9 cellular contexts compared by ENCODE assay signal in genomic region chr1:244273845-244274619, GRCh38.
DNase-seq lines count a peak whose midpoint lies in the region; TF ChIP-seq lines count a peak whose summit lies in the region.
"Had no signal": no experiment of that assay in that cellular context is flagged by ENCODE, and none has a peak within 500 bp of the region (broad histone marks: within the 10 kb centered on the region; RNA-seq: fewer than 3 reads in every experiment).

No MANE protein-coding gene starts in this region.

- POLR2A ChIA-PET in RWPE1 (lab: Yijun Ruan, JAX; ENCODE audit: low non-redundant PET): no interaction called here

- peak; percentile 61 for DNase-seq in DMS53 (lab: John Stamatoyannopoulos, UW)
- DNase-seq in DMS53 treated with DMSO at 0.1 percent for 48 hours (lab: John Stamatoyannopoulos, UW; ENCODE audit: unreplicated experiment): no peak
- peak; percentile 89 for DNase-seq in RWPE1 (ENCODE audit: low spot score)
- DNase-seq in fibroblast of gingiva (ENCODE audit: low read depth): peak; percentile 96
- DNase-seq in occipital lobe (lab: John Stamatoyannopoulos, UW): peak; percentile 62
- no peak for DNase-seq in activated effector memory CD4-positive, alpha-beta T cell treated with Interleukin-2 at 50 U/mL for 16 hours
- DNase-seq in NCI-H1930 (lab: John Stamatoyannopoulos, UW): no peak
- no peak for DNase-seq in effector CD4-positive, alpha-beta T cell

- peak overlapping the region; percentile 96 for H3K27ac ChIP-seq in RWPE1
- H3K27ac ChIP-seq: 22Rv1 had no signal

- CTCF ChIA-PET in RWPE1 (lab: Yijun Ruan, JAX): interaction anchor here (0.6 to 1.1 kb wide), 7 partner anchors 12 to 782 kb away, joined by 3 to 6 read pairs (median 3); no protein-coding TSS in a partner anchor

- no peak for TF ChIP-seq CTCF in RWPE1 (conservative IDR thresholded peaks at IDR 0.05; ENCODE audit: low read depth)

Comparison
In these comparisons a context has a peak if more than half of its experiments do, and no peak if none do; other contexts are left out.
1. DNase-seq: peak in DMS53 (single experiment), RWPE1 (single experiment), fibroblast of gingiva (single experiment) and occipital lobe (single experiment); none in DMS53 treated with DMSO at 0.1 percent for 48 hours (single experiment), activated effector memory CD4-positive, alpha-beta T cell treated with Interleukin-2 at 50 U/mL for 16 hours (single experiment), NCI-H1930 (0 of 2) and effector CD4-positive, alpha-beta T cell (single experiment).